26 cellular contexts compared by ENCODE assay signal in the genomic region with DNA sequence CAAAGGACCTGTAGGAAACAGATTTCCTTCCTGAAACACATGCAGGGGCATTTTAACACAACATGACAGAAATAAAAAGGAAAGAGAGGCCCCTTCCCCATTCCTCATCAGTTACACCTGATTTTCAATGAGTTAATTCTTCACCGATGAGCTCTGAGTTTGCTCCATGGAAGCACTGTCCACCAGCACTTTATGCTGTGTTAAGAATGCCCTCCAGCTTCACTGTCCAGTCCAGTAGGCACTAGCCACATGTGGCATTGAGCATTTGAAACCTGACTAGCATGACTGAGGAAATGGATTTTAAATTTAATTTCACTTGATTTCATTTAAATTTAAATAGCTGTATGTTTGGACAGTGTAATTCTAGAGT.
DNase-seq lines count a peak whose midpoint lies in the region; ATAC-seq and TF ChIP-seq lines count a peak whose summit lies in the region.
"Had no signal": no experiment of that assay in that cellular context is flagged by ENCODE, and none has a peak within 500 bp of the region (broad histone marks: within the 10 kb centered on the region; RNA-seq: fewer than 3 reads in every experiment).

No MANE protein-coding gene starts in this region.

- no peaks in the 10 kb centered on the region for H3K9me2 ChIP-seq in PC-9 (ENCODE audit: insufficient read depth)

- H3K4me1 Mint-ChIP-seq in Caco-2 (ENCODE audit: low read depth, unreplicated experiment), result peaks cover 9% of the 10 kb centered on the region
- H3K4me1 Mint-ChIP-seq in neural progenitor cell, result no peaks in the 10 kb centered on the region
- H3K4me1 Mint-ChIP-seq: stimulated activated effector memory CD8-positive, alpha-beta T cell treated with anti-CD3 and anti-CD28 coated beads, Interleukin-12 subunit alpha, Interleukin-12 subunit beta, amount 100 ng/mL, for 72 hours had no signal

- H3K4me1 ChIP-seq in Caco-2, result peaks cover 22% of the 10 kb centered on the region
- peaks cover 17% of the 10 kb centered on the region for H3K4me1 ChIP-seq in PC-9 (replicated peaks; ENCODE audit: insufficient read depth)
- H3K4me1 ChIP-seq in foreskin keratinocyte, result peaks cover 18% of the 10 kb centered on the region
- H3K4me1 ChIP-seq in neural progenitor cell, result no peaks in the 10 kb centered on the region
- H3K4me1 ChIP-seq in osteoblast (ENCODE audit: insufficient read depth, low read length), result no peaks in the 10 kb centered on the region

- H3K79me2 ChIP-seq in PC-9 (ENCODE audit: low read depth) (no peaks in the 10 kb centered on the region), neural progenitor cell (ENCODE audit: low read depth) (no peaks in the 10 kb centered on the region), osteoblast (ENCODE audit: insufficient read depth, low read length) (no peaks in the 10 kb centered on the region)

- H3F3A ChIP-seq in PC-9 (ENCODE audit: insufficient read depth, low read depth) (peaks cover 13% of the 10 kb centered on the region), neural progenitor cell (ENCODE audit: low read depth) (no peaks in the 10 kb centered on the region)

- no TSS peak for BruUV-seq in Caco-2 (replicated peaks; lab: Mats Ljungman, UMichigan)
- no TSS peak for BruUV-seq in PC-9 (replicated peaks; lab: Mats Ljungman, UMichigan)

- H4K20me1 ChIP-seq in PC-9 (ENCODE audit: insufficient read depth) (no peaks in the 10 kb centered on the region), neural progenitor cell (ENCODE audit: low read depth) (no peaks in the 10 kb centered on the region), osteoblast (ENCODE audit: insufficient read depth, low read length) (no peaks in the 10 kb centered on the region)

- no peaks in the 10 kb centered on the region for H3K36me3 Mint-ChIP-seq in Caco-2 (ENCODE audit: insufficient read depth, unreplicated experiment)
- no peaks in the 10 kb centered on the region for H3K36me3 Mint-ChIP-seq in neural progenitor cell
- H3K36me3 Mint-ChIP-seq: stimulated activated effector memory CD8-positive, alpha-beta T cell treated with anti-CD3 and anti-CD28 coated beads, Interleukin-12 subunit alpha, Interleukin-12 subunit beta, amount 100 ng/mL, for 72 hours; WTC11 had no signal

- H3K9me3 ChIP-seq in Caco-2, result no peaks in the 10 kb centered on the region
- H3K9me3 ChIP-seq in PC-9 (ENCODE audit: insufficient read depth, low read depth), result peaks cover 12% of the 10 kb centered on the region; the same call in 1 of the 2 replicates
- H3K9me3 ChIP-seq in neural progenitor cell (ENCODE audit: low read depth), result no peaks in the 10 kb centered on the region
- no peaks in the 10 kb centered on the region for H3K9me3 ChIP-seq in WERI-Rb-1 (ENCODE audit: severe bottlenecking)
- H3K9me3 ChIP-seq in osteoblast (ENCODE audit: low read depth, low read length), result peaks cover 2% of the 10 kb centered on the region
- H3K9me3 ChIP-seq: neutrophil had no signal

- H3K27ac Mint-ChIP-seq in Caco-2 (ENCODE audit: unreplicated experiment), result peak overlapping the region; percentile 78
- H3K27ac Mint-ChIP-seq in neural progenitor cell, result no peak overlapping the region
- H3K27ac Mint-ChIP-seq: stimulated activated effector memory CD8-positive, alpha-beta T cell treated with anti-CD3 and anti-CD28 coated beads, Interleukin-12 subunit alpha, Interleukin-12 subunit beta, amount 100 ng/mL, for 72 hours; WTC11 had no signal

- H3K36me3 ChIP-seq in Caco-2 (ENCODE audit: control insufficient read depth, insufficient read depth, low read length) (no peaks in the 10 kb centered on the region), PC-9 (ENCODE audit: low read depth) (no peaks in the 10 kb centered on the region), neural progenitor cell (no peaks in the 10 kb centered on the region), WERI-Rb-1 (no peaks in the 10 kb centered on the region), osteoblast (ENCODE audit: insufficient read depth, low read length) (no peaks in the 10 kb centered on the region)
- H3K36me3 ChIP-seq: neutrophil had no signal

- intact Hi-C loops in Caco-2 (cut with micrococcal nuclease; ENCODE audit: unreplicated experiment) (no loop called here), PC-9 (cut with micrococcal nuclease; ENCODE audit: unreplicated experiment) (loop anchor here (2.0 kb wide), 1 partner anchor 373 kb away; no protein-coding TSS in a partner anchor)

- H3K4me2 ChIP-seq in PC-9, result peak overlapping the region; percentile 67
- no peak overlapping the region for H3K4me2 ChIP-seq in neural progenitor cell
- no peak overlapping the region for H3K4me2 ChIP-seq in osteoblast (ENCODE audit: insufficient read depth, low read length)

- H3K27ac ChIP-seq in PC-9 (peak overlapping the region; percentile 98), foreskin keratinocyte (peak overlapping the region; percentile 95), neural progenitor cell (no peak overlapping the region), WERI-Rb-1 (no peak overlapping the region), osteoblast (ENCODE audit: low read depth, low read length) (no peak overlapping the region)
- H3K27ac ChIP-seq: neutrophil had no signal

- CTCF ChIA-PET in Caco-2 (lab: Charles Lee), result no interaction called here
- CTCF ChIA-PET in PC-9 (lab: Charles Lee), result no interaction called here

- no peaks in the 10 kb centered on the region for H3K27me3 Mint-ChIP-seq in Caco-2 (ENCODE audit: insufficient read depth, unreplicated experiment)
- peaks cover 4% of the 10 kb centered on the region for H3K27me3 Mint-ChIP-seq in neural progenitor cell (ENCODE audit: insufficient read depth, low read depth)

- POLR2A ChIA-PET in Caco-2 (lab: Charles Lee) (no interaction called here), PC-9 (lab: Charles Lee; ENCODE audit: unreplicated experiment) (no interaction called here)

- H3K9me3 Mint-ChIP-seq in Caco-2 (ENCODE audit: unreplicated experiment) (peaks cover 8% of the 10 kb centered on the region), neural progenitor cell (peaks cover 2% of the 10 kb centered on the region)

- TF ChIP-seq CTCF in Caco-2 (IDR thresholded peaks at IDR 0.05; ENCODE audit: insufficient read depth in 1 of 2, low read depth in 1 of 2, low read length in 1 of 2, severe bottlenecking in 1 of 2, unreplicated experiment in 1 of 2), result no peak
- no peak for TF ChIP-seq CTCF in PC-9 (conservative IDR thresholded peaks at IDR 0.05)
- no peak for TF ChIP-seq CTCF in foreskin keratinocyte (conservative IDR thresholded peaks at IDR 0.05)
- TF ChIP-seq CTCF in neural progenitor cell (IDR thresholded peaks at IDR 0.05), result no peak
- no peak for TF ChIP-seq CTCF in WERI-Rb-1 (IDR thresholded peaks at IDR 0.05; ENCODE audit: low read depth, low read length)
- TF ChIP-seq CTCF in osteoblast (IDR thresholded peaks at IDR 0.05; ENCODE audit: extremely low read depth, low read depth, low read length), result no peak

- H3K4me3 ChIP-seq in Caco-2 (ENCODE audit: low read depth, low read length), result no peak overlapping the region
- H3K4me3 ChIP-seq in PC-9, result peak overlapping the region; percentile 36; the same call in 1 of the 2 replicates
- H3K4me3 ChIP-seq in neural progenitor cell, result no peak overlapping the region
- H3K4me3 ChIP-seq in WERI-Rb-1 (ENCODE audit: low read depth, low read length), result no peak overlapping the region
- no peak overlapping the region for H3K4me3 ChIP-seq in osteoblast (ENCODE audit: insufficient read depth, low read length)

- ATAC-seq in foreskin keratinocyte, result no peak
- ATAC-seq: HCT116; left lobe of liver; stimulated activated effector memory CD8-positive, alpha-beta T cell treated with anti-CD3 and anti-CD28 coated beads, Interleukin-12 subunit alpha, Interleukin-12 subunit beta, amount 100 ng/mL, for 72 hours; WTC11 had no signal

- H2AFZ ChIP-seq in PC-9 (peak overlapping the region; percentile 69; the same call in 1 of the 2 replicates), neural progenitor cell (replicated peaks) (peak overlapping the region; percentile 12), osteoblast (ENCODE audit: low read length) (no peak overlapping the region)

- DNase-seq in Caco-2, result no peak
- DNase-seq in PC-9, result no peak
- no peak for DNase-seq in foreskin keratinocyte
- DNase-seq in neural progenitor cell (ENCODE audit: low spot score), result no peak
- no peak for DNase-seq in hippocampal formation (lab: John Stamatoyannopoulos, UW)
- DNase-seq in WERI-Rb-1, result no peak
- no peak for DNase-seq in osteoblast (ENCODE audit: insufficient read length, low spot score, missing footprints)
- no peak for DNase-seq in RKO (ENCODE audit: low spot score)
- DNase-seq: activated CD4-positive, alpha-beta T cell treated with anti-CD3 and anti-CD28 coated beads, Interleukin-2, amount 50 U/mL, for 1 hour; activated naive CD4-positive, alpha-beta T cell treated with anti-CD3 and anti-CD28 coated beads, Interleukin-2, amount 50 U/mL, for 16 hours; amygdala; C1 segment of cervical spinal cord; caudate nucleus; dermis blood vessel endothelial cell; NCI-H1417 treated with DMSO at 0.1 percent for 48 hours; NCI-H2081 treated with DMSO at 0.1 percent for 48 hours; NCI-H446; Right ventricle myocardium superior; substantia nigra; SW 1271; T1000 had no signal

- no peaks in the 10 kb centered on the region for H3K27me3 ChIP-seq in Caco-2 (replicated peaks; ENCODE audit: control insufficient read depth, insufficient read depth, low read length)
- H3K27me3 ChIP-seq in PC-9 (ENCODE audit: insufficient read depth, low read depth), result no peaks in the 10 kb centered on the region
- no peaks in the 10 kb centered on the region for H3K27me3 ChIP-seq in foreskin keratinocyte
- H3K27me3 ChIP-seq in neural progenitor cell, result no peaks in the 10 kb centered on the region
- H3K27me3 ChIP-seq in WERI-Rb-1 (ENCODE audit: insufficient read depth, low read depth, severe bottlenecking), result no peaks in the 10 kb centered on the region
- no peaks in the 10 kb centered on the region for H3K27me3 ChIP-seq in osteoblast (ENCODE audit: insufficient read depth, low read length)

- peak overlapping the region; percentile 66 for H3K4me3 Mint-ChIP-seq in Caco-2 (ENCODE audit: unreplicated experiment)
- no peak overlapping the region for H3K4me3 Mint-ChIP-seq in neural progenitor cell
- H3K4me3 Mint-ChIP-seq: stimulated activated effector memory CD8-positive, alpha-beta T cell treated with anti-CD3 and anti-CD28 coated beads, Interleukin-12 subunit alpha, Interleukin-12 subunit beta, amount 100 ng/mL, for 72 hours; WTC11 had no signal

- H3K9ac ChIP-seq in neural progenitor cell, result no peak overlapping the region

Comparison
In these comparisons a context has a peak if more than half of its experiments do, and no peak if none do; other contexts are left out.
1. H3K27ac ChIP-seq: peak in PC-9 (single experiment) and foreskin keratinocyte (single experiment); none in neural progenitor cell (single experiment), WERI-Rb-1 (single experiment) and osteoblast (single experiment).